In genomic region chr5:7842531-7842930, GRCh38 we compare ENCODE assay signal across 25 cellular contexts. TPM values are rescaled to one million over a fixed set of nuclear protein-coding genes. Genes with fewer than 3 reads are reported as not detected.
"Had no signal": no experiment of that assay in that cellular context is flagged by ENCODE, and none has a peak within 500 bp of the region (broad histone marks: within the 10 kb centered on the region; RNA-seq: fewer than 3 reads in every experiment).

No MANE protein-coding gene starts in this region.

- H3K27me3 ChIP-seq: ovary, thyroid gland, upper lobe of left lung, uterus had no signal

- H3K27ac ChIP-seq: neural progenitor cell, ovary, parathyroid adenoma, psoas muscle, stomach, thoracic aorta, thyroid gland, tibial nerve, upper lobe of left lung, uterus had no signal

- H3K4me1 ChIP-seq: psoas muscle, stomach, tibial nerve, upper lobe of left lung, uterus had no signal

- ATAC-seq: naive thymus-derived CD4-positive, alpha-beta T cell; natural killer cell; psoas muscle; right cardiac atrium; sciatic nerve; stimulated activated effector memory CD8-positive, alpha-beta T cell treated with anti-CD3 and anti-CD28 coated beads, Interleukin-12 subunit alpha, Interleukin-12 subunit beta, amount 100 ng/mL, for 72 hours; stimulated activated naive B cell treated with anti-CD40 and anti-IgM and Interleukin-4, amounts not matched to agents 10 μg/mL and 1 μg/mL and 100 μg/mL, for 72 hours had no signal

- H3K36me3 ChIP-seq: neural progenitor cell, ovary, stomach, thoracic aorta, thyroid gland, tibial nerve, upper lobe of left lung, uterus had no signal

- DNase-seq: naive thymus-derived CD4-positive, alpha-beta T cell; natural killer cell; occipital lobe; ovary; posterior cingulate gyrus; psoas muscle; right cardiac atrium; small intestine; stimulated activated CD4-positive, alpha-beta T cell treated with anti-CD3 and anti-CD28 coated beads, Interleukin-15, amount 100 ng/mL, for 24 hours; stimulated activated CD4-positive, alpha-beta T cell treated with anti-CD3 and anti-CD28 coated beads, Interleukin-2, amount 100 ng/mL, for 24 hours; stimulated activated CD4-positive, alpha-beta T cell treated with anti-CD3 and anti-CD28 coated beads, Interleukin-2, amount 100 ng/mL, for 48 hours; stimulated activated CD4-positive, alpha-beta T cell treated with anti-CD3 and anti-CD28 coated beads, Interleukin-4, amount 100 ng/mL, for 24 hours; stimulated activated naive B cell treated with anti-CD40 and anti-IgM and Interleukin-4, amounts not matched to agents 10 μg/mL and 1 μg/mL and 100 μg/mL, for 72 hours; stimulated activated naive CD4-positive, alpha-beta T cell treated with Interleukin-2 at 50 U/mL for 16 hours; stomach; thyroid gland; trophoblast cell; upper lobe of left lung; uterus had no signal

- H3K9me3 ChIP-seq: ovary, psoas muscle, stomach, thoracic aorta, thyroid gland, tibial nerve, upper lobe of left lung, uterus had no signal

- H3K4me3 ChIP-seq: neural progenitor cell, ovary, psoas muscle, stomach, thoracic aorta, thyroid gland, tibial nerve, upper lobe of left lung, uterus had no signal

RNA-seq across cellular contexts. Expression of gene CFAP90, which starts 8.4 kb away (rescaled TPM):
- total RNA-seq: naive thymus-derived CD4-positive, alpha-beta T cell; natural killer cell; psoas muscle; thoracic aorta; tibial nerve had no signal
